ENCODE assay signal across 8 cellular contexts in the genomic region with DNA sequence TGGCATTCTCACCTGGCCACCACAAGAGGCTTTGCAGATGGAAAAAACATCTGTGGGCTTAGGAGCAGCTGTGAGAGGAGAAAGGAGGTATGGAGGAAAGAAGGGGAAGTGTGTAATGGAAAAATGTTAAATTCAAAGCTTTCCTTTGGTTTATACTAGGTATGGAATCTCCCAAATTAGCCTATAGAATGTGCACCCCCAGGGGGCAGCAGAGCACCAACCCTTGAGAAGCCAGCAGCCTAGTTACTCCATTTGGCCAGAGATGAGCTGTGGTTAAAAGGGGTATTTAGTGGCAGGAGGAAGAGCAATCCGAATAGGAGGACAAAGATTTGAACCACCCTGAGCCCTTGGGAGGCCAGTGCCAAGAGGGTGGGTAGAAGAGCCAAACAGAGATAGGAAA.
DNase-seq lines count a peak whose midpoint lies in the region; FAIRE-seq and TF ChIP-seq lines count a peak whose summit lies in the region.

No MANE protein-coding gene starts in this region.

- FAIRE-seq in urothelium cell line (lab: Jason Lieb, UNC) = no peak

- H3K27me3 ChIP-seq in BE2C = peaks cover 10% of the 10 kb centered on the region; the same call in 1 of the 2 replicates

- H3K9me3 ChIP-seq in BE2C = no peaks in the 10 kb centered on the region

- H3K36me3 ChIP-seq in BE2C = no peaks in the 10 kb centered on the region

- no peak overlapping the region for H3K4me3 ChIP-seq in BE2C (ENCODE audit: low read depth, low read length)

- TF ChIP-seq CTCF in BE2C (IDR thresholded peaks at IDR 0.05; ENCODE audit: low read depth, low read length) (peak; percentile 83), GM13976 (IDR thresholded peaks at IDR 0.05; ENCODE audit: borderline replicate concordance, control extremely low read depth, extremely low read depth, insufficient read depth, missing control alignments) (peak; percentile 38)

- H3K4me1 ChIP-seq in BE2C = no peaks in the 10 kb centered on the region; the same call in 1 of the 2 replicates

- in situ Hi-C loops in GM13976 (cut with MboI; ENCODE audit: low sequenced_read_pairs, unreplicated experiment) = no loop called here

- DNase-seq in BE2C (peak; percentile 69), GM13976 (ENCODE audit: low spot score) (peak; percentile 16), NCI-H460 (ENCODE audit: extremely low read depth, low read depth) (peak; percentile 13), astrocyte of the hippocampus (ENCODE audit: low read depth, low spot score) (peak; percentile 38), islet precursor cell (peak; percentile 70), urothelium cell line (ENCODE audit: low spot score) (peak; percentile 60), Ammon's horn (ENCODE audit: low spot score) (no peak)
- no peak for DNase-seq in stimulated activated naive CD4-positive, alpha-beta T cell treated with Interleukin-2 at 50 U/mL for 16 hours (lab: John Stamatoyannopoulos, UW)

Comparison
In these comparisons a context has a peak if more than half of its experiments do, and no peak if none do; other contexts are left out.
1. DNase-seq: peak in BE2C (single experiment), GM13976 (single experiment), NCI-H460 (single experiment), astrocyte of the hippocampus (single experiment), islet precursor cell (single experiment) and urothelium cell line (single experiment); none in stimulated activated naive CD4-positive, alpha-beta T cell treated with Interleukin-2 at 50 U/mL for 16 hours (single experiment) and Ammon's horn (single experiment).